In genomic region chr2:13652531-13653313, GRCh38 we compare ENCODE assay signal across 10 cellular contexts.
DNase-seq lines count a peak whose midpoint lies in the region; ATAC-seq lines count a peak whose summit lies in the region.
"Had no signal": no experiment of that assay in that cellular context is flagged by ENCODE, and none has a peak within 500 bp of the region (broad histone marks: within the 10 kb centered on the region; RNA-seq: fewer than 3 reads in every experiment).

No MANE protein-coding gene starts in this region.

- peak; percentile 74 for ATAC-seq in GM18868 (IDR thresholded peaks at IDR 0.05; ENCODE audit: unreplicated experiment)
- ATAC-seq in HG02981 (IDR thresholded peaks at IDR 0.05; ENCODE audit: unreplicated experiment): peak; percentile 46
- ATAC-seq in HG03135 (IDR thresholded peaks at IDR 0.05; ENCODE audit: unreplicated experiment): no peak
- no peak for ATAC-seq in HG03457 (IDR thresholded peaks at IDR 0.05; ENCODE audit: unreplicated experiment)
- ATAC-seq: activated T-helper 17 cell treated with anti-CD3 and anti-CD28 coated beads, Interleukin-2, amount 50 U/mL, for 72 hours had no signal

- DNase-seq in SW 1271 (lab: John Stamatoyannopoulos, UW) (peak; percentile 9 to 77), kidney glomerular epithelial cell (lab: John Stamatoyannopoulos, UW) (peak; percentile 2), G401 (ENCODE audit: low spot score) (no peak)
- DNase-seq: Karpas-422; stimulated activated CD4-positive, alpha-beta T cell treated with anti-CD3 and anti-CD28 coated beads, Interleukin-4, amount 100 ng/mL, for 1 hour had no signal

- in situ Hi-C loops in G401 (cut with HindIII; ENCODE audit: low sequenced_read_pairs): no loop called here

Comparison
In these comparisons a context has a peak if more than half of its experiments do, and no peak if none do; other contexts are left out.
1. ATAC-seq: peak in GM18868 (single experiment) and HG02981 (single experiment); none in HG03135 (single experiment) and HG03457 (single experiment).